In the genomic region with DNA sequence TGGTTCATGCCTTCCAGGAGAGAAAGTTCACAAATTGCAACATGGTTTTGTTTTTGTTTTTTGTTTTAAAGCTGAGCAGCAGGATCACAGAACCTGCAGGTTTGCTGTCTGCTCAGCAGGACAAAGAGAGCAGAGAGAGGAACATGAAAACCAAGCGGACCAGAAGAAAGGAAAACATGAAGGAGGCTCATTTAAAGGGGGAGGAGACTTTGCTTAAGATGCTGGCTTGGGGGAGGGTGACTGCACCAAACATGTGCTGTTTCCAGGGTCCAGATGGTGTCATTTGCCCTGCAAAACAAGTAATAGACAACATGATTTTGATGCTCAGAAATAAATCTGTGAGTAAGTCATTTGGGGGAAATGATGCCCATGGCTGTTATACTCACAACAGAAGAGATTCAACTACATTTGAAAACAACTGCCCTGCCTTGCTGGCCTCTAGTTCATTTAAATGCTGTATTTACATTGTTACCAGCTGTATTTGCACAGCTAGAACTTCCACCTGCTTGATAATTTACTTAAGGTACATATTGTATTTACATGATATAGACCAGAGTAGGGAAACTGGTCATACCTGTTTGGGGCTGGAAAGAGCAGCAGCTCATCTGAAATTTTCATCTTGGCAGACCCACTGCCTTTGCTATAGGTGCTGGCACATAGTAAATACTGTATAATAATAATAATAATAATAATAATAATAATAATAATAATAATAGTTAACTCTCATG, we compare ENCODE assay signal across 14 cellular contexts. TPM values are rescaled to one million over a fixed set of nuclear protein-coding genes. Genes with fewer than 3 reads are reported as not detected.
DNase-seq lines count a peak whose midpoint lies in the region; ATAC-seq and TF ChIP-seq lines count a peak whose summit lies in the region.
"Had no signal": no experiment of that assay in that cellular context is flagged by ENCODE, and none has a peak within 500 bp of the region (broad histone marks: within the 10 kb centered on the region; RNA-seq: fewer than 3 reads in every experiment).

No MANE protein-coding gene starts in this region.

- H3K27me3 ChIP-seq in CD4-positive, alpha-beta T cell (ENCODE audit: control insufficient read depth, insufficient read depth, low read length) = peaks cover 8% of the 10 kb centered on the region
- H3K27me3 ChIP-seq: upper lobe of right lung had no signal

- no peak for TF ChIP-seq CTCF in CD4-positive, alpha-beta T cell (IDR thresholded peaks at IDR 0.05)

- CTCF ChIA-PET in CD4-positive, alpha-beta T cell (lab: Charles Lee) = interaction anchor here (1.0 kb wide), 1 partner anchor 15 kb away, joined by 4 read pairs; no protein-coding TSS in a partner anchor

- H3K27me3 Mint-ChIP-seq in CD4-positive, alpha-beta T cell = peaks cover 15% of the 10 kb centered on the region
- H3K27me3 Mint-ChIP-seq in activated T-cell treated with anti-CD3 and anti-CD28 coated beads, Interleukin-2, amount 50 U/mL, for 72 hours (ENCODE audit: low read depth) = peaks cover 4% of the 10 kb centered on the region

- no peaks in the 10 kb centered on the region for H3K36me3 Mint-ChIP-seq in CD4-positive, alpha-beta T cell (ENCODE audit: low read depth)
- no peaks in the 10 kb centered on the region for H3K36me3 Mint-ChIP-seq in activated T-cell treated with anti-CD3 and anti-CD28 coated beads, Interleukin-2, amount 50 U/mL, for 72 hours (ENCODE audit: insufficient read depth in 2 of 2)
- H3K36me3 Mint-ChIP-seq: IgD-negative memory B cell had no signal

- DNase-seq in Ammon's horn (ENCODE audit: low spot score) = peak; percentile 20
- peak; percentile 98 for DNase-seq in NCI-H1105 treated with DMSO at 0.1 percent for 48 hours (lab: John Stamatoyannopoulos, UW)
- peak; percentile 74 to 84 for DNase-seq in NCI-H524 (lab: John Stamatoyannopoulos, UW)
- DNase-seq in epithelial cell of prostate (ENCODE audit: low read depth, low spot score) = peak; percentile 26
- no peak for DNase-seq in CD4-positive, alpha-beta T cell
- DNase-seq in stimulated activated naive CD4-positive, alpha-beta T cell treated with Interleukin-2 at 50 U/mL for 16 hours (lab: John Stamatoyannopoulos, UW) = no peak
- DNase-seq in activated T-cell treated with anti-CD3 and anti-CD28 coated beads, Interleukin-2, amount 50 U/mL, for 72 hours = no peak
- DNase-seq: ACHN; activated naive CD4-positive, alpha-beta T cell; GF-D8; mesendoderm; upper lobe of right lung had no signal

- no peak for ATAC-seq in CD4-positive, alpha-beta T cell (ENCODE audit: poor library complexity)
- no peak for ATAC-seq in HG03342 (IDR thresholded peaks at IDR 0.05; ENCODE audit: unreplicated experiment)
- ATAC-seq in activated T-cell treated with anti-CD3 and anti-CD28 coated beads, Interleukin-2, amount 50 U/mL, for 72 hours (replicated peaks in 1 of 2) = no peak
- ATAC-seq: upper lobe of right lung had no signal

- POLR2A ChIA-PET in CD4-positive, alpha-beta T cell (lab: Charles Lee) = no interaction called here

- no peaks in the 10 kb centered on the region for H3K9me3 Mint-ChIP-seq in CD4-positive, alpha-beta T cell
- H3K9me3 Mint-ChIP-seq in activated T-cell treated with anti-CD3 and anti-CD28 coated beads, Interleukin-2, amount 50 U/mL, for 72 hours = no peaks in the 10 kb centered on the region
- H3K9me3 Mint-ChIP-seq: IgD-negative memory B cell had no signal

- no peaks in the 10 kb centered on the region for H3K4me1 Mint-ChIP-seq in CD4-positive, alpha-beta T cell (ENCODE audit: low read depth)
- no peaks in the 10 kb centered on the region for H3K4me1 Mint-ChIP-seq in activated T-cell treated with anti-CD3 and anti-CD28 coated beads, Interleukin-2, amount 50 U/mL, for 72 hours (ENCODE audit: low read depth)

- H3K4me3 Mint-ChIP-seq in CD4-positive, alpha-beta T cell = no peak overlapping the region
- no peak overlapping the region for H3K4me3 Mint-ChIP-seq in activated T-cell treated with anti-CD3 and anti-CD28 coated beads, Interleukin-2, amount 50 U/mL, for 72 hours
- H3K4me3 Mint-ChIP-seq: IgD-negative memory B cell had no signal

- no peaks in the 10 kb centered on the region for H3K9me3 ChIP-seq in CD4-positive, alpha-beta T cell (ENCODE audit: control insufficient read depth, low read length)
- H3K9me3 ChIP-seq: upper lobe of right lung had no signal

- no peak overlapping the region for H3K27ac ChIP-seq in epithelial cell of prostate
- H3K27ac ChIP-seq in CD4-positive, alpha-beta T cell (ENCODE audit: low read depth, low read length) = no peak overlapping the region
- H3K27ac ChIP-seq: upper lobe of right lung had no signal

- intact Hi-C loops in CD4-positive, alpha-beta T cell (cut with DNase I, micrococcal nuclease) = no loop called here

- no peak overlapping the region for H3K27ac Mint-ChIP-seq in CD4-positive, alpha-beta T cell
- H3K27ac Mint-ChIP-seq in activated T-cell treated with anti-CD3 and anti-CD28 coated beads, Interleukin-2, amount 50 U/mL, for 72 hours = no peak overlapping the region
- H3K27ac Mint-ChIP-seq: IgD-negative memory B cell had no signal

RNA-seq across cellular contexts. Expression of a gene that starts 32.2 kb away (rescaled TPM):
- total RNA-seq in CD4-positive, alpha-beta T cell = 100 to 1,000 TPM; 114 to 126 TPM
- total RNA-seq in activated T-cell treated with anti-CD3 and anti-CD28 coated beads, Interleukin-2, amount 50 U/mL, for 72 hours = 10 to 100 TPM; 35.8 to 37.7 TPM

Comparison
In these comparisons a context has a peak if more than half of its experiments do, and no peak if none do; other contexts are left out.
1. DNase-seq: peak in Ammon's horn (single experiment), NCI-H1105 treated with DMSO at 0.1 percent for 48 hours (single experiment), NCI-H524 (2 of 2) and epithelial cell of prostate (single experiment); none in CD4-positive, alpha-beta T cell (0 of 10), stimulated activated naive CD4-positive, alpha-beta T cell treated with Interleukin-2 at 50 U/mL for 16 hours (single experiment) and activated T-cell treated with anti-CD3 and anti-CD28 coated beads, Interleukin-2, amount 50 U/mL, for 72 hours (0 of 2).